22 cellular contexts compared by ENCODE assay signal in the genomic region with DNA sequence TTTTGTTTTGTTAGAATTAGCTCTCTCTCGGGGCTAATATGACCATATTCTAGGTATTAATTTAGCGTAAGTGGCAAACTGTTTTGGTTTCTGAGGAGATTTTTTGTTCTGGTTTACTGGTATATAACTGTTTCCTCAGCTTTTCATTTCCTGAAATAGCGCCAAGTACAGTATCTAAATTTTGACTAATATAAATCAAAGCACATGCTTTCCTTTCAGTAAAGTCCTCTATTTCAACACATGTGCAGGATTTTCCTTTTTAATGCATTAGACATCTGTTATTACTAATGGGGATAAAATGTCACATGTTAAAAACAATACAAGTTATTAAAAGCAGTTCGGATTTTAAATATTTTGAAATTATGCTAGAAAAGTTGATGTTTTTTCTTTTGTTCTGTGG. TPM values are rescaled to one million over a fixed set of nuclear protein-coding genes. Genes with fewer than 3 reads are reported as not detected.
A peak's percentile ranks its signal among the peaks of the same experiment; 100 is the strongest.
DNase-seq lines count a peak whose midpoint lies in the region; ATAC-seq and TF ChIP-seq lines count a peak whose summit lies in the region.
"Had no signal": no experiment of that assay in that cellular context is flagged by ENCODE, and none has a peak within 500 bp of the region (broad histone marks: within the 10 kb centered on the region; RNA-seq: fewer than 3 reads in every experiment).

No MANE protein-coding gene starts in this region.

- H3K27me3 ChIP-seq in GM23248 (replicated peaks; ENCODE audit: insufficient read depth): no peaks in the 10 kb centered on the region
- H3K27me3 ChIP-seq: BLaER1 had no signal

- H3K79me2 ChIP-seq in GM23248 (ENCODE audit: insufficient read depth): no peaks in the 10 kb centered on the region

- ATAC-seq in HG03571 (IDR thresholded peaks at IDR 0.05; ENCODE audit: unreplicated experiment) (no peak), HG03439 (IDR thresholded peaks at IDR 0.05; ENCODE audit: unreplicated experiment) (no peak), GM21717 (IDR thresholded peaks at IDR 0.05; ENCODE audit: unreplicated experiment) (no peak)
- ATAC-seq: SK-N-SH treated with all-trans-retinoic acid at 6 μM for 48 hours had no signal

- peaks cover 6% of the 10 kb centered on the region for H3K4me1 ChIP-seq in GM23248 (ENCODE audit: insufficient read depth)
- H3K4me1 ChIP-seq: BLaER1, HAP-1 had no signal

- peak; percentile 39 for DNase-seq in GM23248
- no peak for DNase-seq in SK-N-MC (ENCODE audit: low read depth, low spot score)
- peak; percentile 83 for DNase-seq in fibroblast of gingiva (ENCODE audit: low read depth)
- peak; percentile 26 to 73 for DNase-seq in foreskin fibroblast
- no peak for DNase-seq in NCI-H2029 (lab: John Stamatoyannopoulos, UW)
- DNase-seq: CD4-positive, CD25-positive, alpha-beta regulatory T cell; NCI-H1092 treated with DMSO at 0.1 percent for 48 hours; NCI-H1436 treated with DMSO at 0.1 percent for 48 hours; NCI-H187 treated with DMSO at 0.1 percent for 48 hours; NCI-H2107; NCI-H524; NCI-H774; SIG-M5 had no signal

- no peak overlapping the region for H3K27ac ChIP-seq in GM23248
- H3K27ac ChIP-seq in SK-N-MC: peak overlapping the region; percentile 87
- H3K27ac ChIP-seq: BLaER1, HL-60 had no signal

- TF ChIP-seq CTCF in foreskin fibroblast (IDR thresholded peaks at IDR 0.05; ENCODE audit: low read depth, low read length): no peak

- no peaks in the 10 kb centered on the region for H3F3A ChIP-seq in GM23248 (ENCODE audit: insufficient read depth)

- H3K9me3 ChIP-seq in GM23248 (ENCODE audit: low read depth) (no peaks in the 10 kb centered on the region), SK-N-MC (ENCODE audit: low read depth, low read length) (no peaks in the 10 kb centered on the region; the same call in 1 of the 2 replicates)
- H3K9me3 ChIP-seq: BLaER1, HAP-1 had no signal

- no peaks in the 10 kb centered on the region for H4K20me1 ChIP-seq in GM23248 (ENCODE audit: insufficient read depth)
- H4K20me1 ChIP-seq: BLaER1 had no signal

- H2AFZ ChIP-seq in GM23248: no peak overlapping the region

- in situ Hi-C loops in GM23248 (cut with MboI): no loop called here

- no peak overlapping the region for H3K4me3 ChIP-seq in GM23248
- H3K4me3 ChIP-seq in SK-N-MC: peak overlapping the region; percentile 69
- H3K4me3 ChIP-seq in foreskin fibroblast (ENCODE audit: low read depth in 1 of 2, low read length in 2 of 2): peak overlapping the region in 1 of 2 donors; percentile 7
- H3K4me3 ChIP-seq: BLaER1, HAP-1 had no signal

- H3K36me3 ChIP-seq in GM23248 (ENCODE audit: low read depth) (no peaks in the 10 kb centered on the region), SK-N-MC (ENCODE audit: insufficient read depth, low read length) (no peaks in the 10 kb centered on the region)
- H3K36me3 ChIP-seq: BLaER1, HAP-1 had no signal

- 35% methylated on average over 4 of the region's 4 CpGs for WGBS in GM23248 (ENCODE audit: low coverage in 1 of 2, low lambda C conversion rate in 2 of 2, missing lambda C conversion rate in 2 of 2), 2 experiments

- H3K9ac ChIP-seq in GM23248 (no peak overlapping the region), SK-N-MC (ENCODE audit: insufficient read length) (peak overlapping the region; percentile 25)
- H3K9ac ChIP-seq: BLaER1 had no signal

- H3K4me2 ChIP-seq in GM23248 (ENCODE audit: unreplicated experiment): peak overlapping the region; percentile 24
- H3K4me2 ChIP-seq: BLaER1 had no signal

- no peaks in the 10 kb centered on the region for H3K9me2 ChIP-seq in GM23248 (ENCODE audit: insufficient read depth)

RNA-seq across cellular contexts. Expression of a gene that starts 11.3 kb away (rescaled TPM):
- not detected in 2 replicates for total RNA-seq in GM23248 (2014; rRNA removed; shearing (Covaris generic))
- polyA plus RNA-seq in GM23248 (2016; fragmentation: Nextera tagmentation; extraction: Ambion mirVana): not detected in 2 replicates
- total RNA-seq: A172; CD4-positive, CD25-positive, alpha-beta regulatory T cell; M059J had no signal
- polyA plus RNA-seq: CD4-positive, CD25-positive, alpha-beta regulatory T cell had no signal

RNA-seq across cellular contexts. Expression of a gene that starts 16.5 kb away (rescaled TPM):
- 45.7 and 47.8 TPM in 2 replicates for total RNA-seq in GM23248 (2014; rRNA removed; shearing (Covaris generic))
- polyA plus RNA-seq in GM23248 (2016; fragmentation: Nextera tagmentation; extraction: Ambion mirVana): 17.2 and 17.5 TPM in 2 replicates
- polyA plus RNA-seq: CD4-positive, CD25-positive, alpha-beta regulatory T cell had no signal

Comparison
In these comparisons a context has a peak if more than half of its experiments do, and no peak if none do; other contexts are left out.
1. DNase-seq: peak in GM23248 (single experiment), fibroblast of gingiva (single experiment) and foreskin fibroblast (2 of 2); none in SK-N-MC (single experiment) and NCI-H2029 (single experiment).